2 cellular contexts compared by ENCODE assay signal in genomic region chr3:141410408-141410807, GRCh38.
A peak's percentile ranks its signal among the peaks of the same experiment; 100 is the strongest.
TF ChIP-seq lines count a peak whose summit lies in the region.

No MANE protein-coding gene starts in this region.

TF ChIP-seq in IMR-90, 13 proteins besides CTCF, POLR2A, EP300 and RAD21:
- TF ChIP-seq CEBPB (IDR thresholded peaks at IDR 0.05; ENCODE audit: low read depth, low read length): peak; percentile 50; the same call in 1 of the 2 replicates
- TF ChIP-seq CHD1 (IDR thresholded peaks at IDR 0.05; ENCODE audit: low read depth, low read length): no peak
TF ChIP-seq in IMR-90: peak in this region for 1.

TF ChIP-seq in GM23338, 12 proteins besides CTCF, POLR2A, EP300 and RAD21 (continued from another document):
- TF ChIP-seq POLR2AphosphoS5 (IDR thresholded peaks at IDR 0.05; ENCODE audit: low read depth) (no peak), ZNF331 (CRISPR knock-in tag; IDR thresholded peaks at IDR 0.05; ENCODE audit: low read depth) (no peak), REST (IDR thresholded peaks at IDR 0.05; ENCODE audit: unreplicated experiment) (no peak), EZH2phosphoT487 (IDR thresholded peaks at IDR 0.05; ENCODE audit: unreplicated experiment) (no peak), NANOG (IDR thresholded peaks at IDR 0.05; ENCODE audit: borderline replicate concordance) (no peak), JUNB (IDR thresholded peaks at IDR 0.05; ENCODE audit: unreplicated experiment) (no peak), CREB1 (CRISPR knock-in tag; IDR thresholded peaks at IDR 0.05; ENCODE audit: low read depth) (no peak), EZH2 (IDR thresholded peaks at IDR 0.05; ENCODE audit: low read depth, unreplicated experiment) (no peak), ZNF462 (CRISPR knock-in tag; IDR thresholded peaks at IDR 0.05) (no peak)
TF ChIP-seq in GM23338: peak in this region for 0.
